Comparison of ENCODE assay signal across 23 cellular contexts in the genomic region with DNA sequence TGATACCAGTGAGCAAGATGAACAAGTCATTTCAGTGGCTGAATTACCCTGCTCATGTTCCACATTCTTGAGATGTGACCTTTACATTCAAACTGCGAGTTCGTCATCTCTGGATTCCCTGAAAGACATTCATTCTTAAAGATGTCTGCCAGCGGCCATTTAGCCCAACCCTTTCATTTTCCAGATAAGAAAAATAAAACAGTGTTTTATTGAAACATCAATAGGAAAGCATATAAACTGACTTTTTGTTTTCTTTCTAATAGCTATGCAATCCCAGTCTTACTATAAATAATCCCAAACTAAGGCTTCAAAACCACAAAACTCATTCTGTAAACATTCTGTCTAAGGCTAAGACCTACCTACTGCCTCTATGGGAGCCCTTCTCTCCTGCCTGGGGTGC.
A peak's percentile ranks its signal among the peaks of the same experiment; 100 is the strongest.
DNase-seq lines count a peak whose midpoint lies in the region; ATAC-seq, FAIRE-seq and TF ChIP-seq lines count a peak whose summit lies in the region.
"Had no signal": no experiment of that assay in that cellular context is flagged by ENCODE, and none has a peak within 500 bp of the region (broad histone marks: within the 10 kb centered on the region; RNA-seq: fewer than 3 reads in every experiment).

No MANE protein-coding gene starts in this region.

- no peak overlapping the region for H2BK15ac ChIP-seq in mesendoderm (replicated peaks; ENCODE audit: low read depth)

- no peak overlapping the region for H3K18ac ChIP-seq in trophoblast cell (ENCODE audit: low read length)
- H3K18ac ChIP-seq in mesendoderm (ENCODE audit: low read length) = no peak overlapping the region

- FAIRE-seq in endometrium (lab: Jason Lieb, UNC) = peak; percentile 54
- FAIRE-seq: G401.6, GM12878, TTC549 had no signal

- no peak for ATAC-seq in SK-N-SH treated with all-trans-retinoic acid at 6 μM for 48 hours
- ATAC-seq: gastrocnemius medialis; GM12878; left cardiac atrium; right cardiac atrium; stimulated activated naive CD8-positive, alpha-beta T cell treated with anti-CD3 and anti-CD28 coated beads, Interleukin-15, amount 100 ng/mL, for 72 hours had no signal

- H2BK120ac ChIP-seq in trophoblast cell (ENCODE audit: insufficient read depth, low read length, poor library complexity) = no peak overlapping the region
- no peak overlapping the region for H2BK120ac ChIP-seq in mesendoderm (ENCODE audit: low read depth, low read length)

- H3K4me2 ChIP-seq in trophoblast cell (ENCODE audit: low read length) (no peak overlapping the region), mesendoderm (ENCODE audit: low read length) (no peak overlapping the region)
- H3K4me2 ChIP-seq: SK-N-SH had no signal

- H3K27ac ChIP-seq in trophoblast cell (ENCODE audit: low read depth, low read length) (no peak overlapping the region), mesendoderm (ENCODE audit: low read depth, low read length) (no peak overlapping the region)
- H3K27ac ChIP-seq: cardiac muscle cell, gastrocnemius medialis, uterus had no signal

- H3K56ac ChIP-seq in mesendoderm (ENCODE audit: low read length) = no peak overlapping the region

- no peak overlapping the region for H3K14ac ChIP-seq in trophoblast cell (ENCODE audit: low read length)

- H3K4ac ChIP-seq in trophoblast cell (ENCODE audit: low read depth, low read length) (no peak overlapping the region), mesendoderm (ENCODE audit: low read depth, low read length) (no peak overlapping the region)

- DNase-seq in Daoy (ENCODE audit: low read depth) (peak; percentile 61), RKO (ENCODE audit: low spot score) (peak; percentile 1), trophoblast cell (peak; percentile 6 to 74), NCI-H187 treated with DMSO at 0.1 percent for 48 hours (lab: John Stamatoyannopoulos, UW) (no peak), mesendoderm (no peak), NOMO-1 treated with DMSO at 0.1 percent for 48 hours (lab: John Stamatoyannopoulos, UW; ENCODE audit: unreplicated experiment) (no peak)
- DNase-seq: activated CD4-positive, alpha-beta T cell treated with anti-CD3 and anti-CD28 coated beads, Interleukin-2, amount 10 ng/mL, durations not matched to agents 7 days and 5 days; activated T-cell treated with anti-CD3 and anti-CD28 coated beads for 4 hours; COR-L47; gastrocnemius medialis; left cardiac atrium; NCI-H2081 treated with DMSO at 0.1 percent for 48 hours; NCI-H524; right cardiac atrium; SK-N-SH; stimulated activated naive CD8-positive, alpha-beta T cell treated with anti-CD3 and anti-CD28 coated beads, Interleukin-15, amount 100 ng/mL, for 72 hours; uterus had no signal

- WGBS in trophoblast cell (ENCODE audit: extremely low coverage, insufficient coverage, insufficient read length) = no CpG with 5 or more reads among the region's 3 CpGs
- WGBS in mesendoderm (ENCODE audit: extremely low coverage, insufficient coverage, low lambda C conversion rate) = no CpG with 5 or more reads among the region's 3 CpGs

- H3K36me3 ChIP-seq in trophoblast cell (ENCODE audit: control insufficient read depth in 1 of 2, insufficient read depth in 2 of 2, low read length in 2 of 2) (no peaks in the 10 kb centered on the region), mesendoderm (ENCODE audit: control insufficient read depth, insufficient read depth, low read length) (no peaks in the 10 kb centered on the region)
- H3K36me3 ChIP-seq: cardiac muscle cell, gastrocnemius medialis, uterus had no signal

- no peaks in the 10 kb centered on the region for H3K9me3 ChIP-seq in trophoblast cell (ENCODE audit: insufficient read depth, low read depth, low read length)
- H3K9me3 ChIP-seq: gastrocnemius medialis, SK-N-SH, uterus had no signal

- no peak overlapping the region for H4K91ac ChIP-seq in trophoblast cell (ENCODE audit: low read depth, low read length)

- H3K9ac ChIP-seq in trophoblast cell (ENCODE audit: low read length) (no peak overlapping the region), mesendoderm (ENCODE audit: low read length) (no peak overlapping the region)
- H3K9ac ChIP-seq: SK-N-SH had no signal

- H3K4me3 ChIP-seq in trophoblast cell (ENCODE audit: low read depth, low read length) = no peak overlapping the region
- no peak overlapping the region for H3K4me3 ChIP-seq in mesendoderm (ENCODE audit: low read length)
- H3K4me3 ChIP-seq: cardiac muscle cell, gastrocnemius medialis, GM12878, uterus had no signal

- H3K23ac ChIP-seq in trophoblast cell (ENCODE audit: low read length) (no peak overlapping the region), mesendoderm (ENCODE audit: low read length) (no peak overlapping the region)

- no peaks in the 10 kb centered on the region for H3K27me3 ChIP-seq in trophoblast cell (ENCODE audit: insufficient read depth, low read length)
- H3K27me3 ChIP-seq in mesendoderm (ENCODE audit: insufficient read depth, low read length, poor library complexity) = no peaks in the 10 kb centered on the region
- H3K27me3 ChIP-seq: cardiac muscle cell, gastrocnemius medialis, uterus had no signal

- H4K12ac ChIP-seq in trophoblast cell (ENCODE audit: low read depth, low read length) = no peak overlapping the region

- H4K8ac ChIP-seq in trophoblast cell (ENCODE audit: low read depth, low read length) = no peak overlapping the region
- no peak overlapping the region for H4K8ac ChIP-seq in mesendoderm (ENCODE audit: low read depth, low read length)

- H4K5ac ChIP-seq in mesendoderm (ENCODE audit: low read length) = no peak overlapping the region

- no peak overlapping the region for H2BK5ac ChIP-seq in trophoblast cell (ENCODE audit: low read depth, low read length, poor library complexity)
- H2BK5ac ChIP-seq in mesendoderm (ENCODE audit: low read length) = no peak overlapping the region

- H3K4me1 ChIP-seq in trophoblast cell (ENCODE audit: control insufficient read depth in 1 of 2, insufficient read depth in 2 of 2, low read length in 2 of 2) (no peaks in the 10 kb centered on the region), mesendoderm (ENCODE audit: control insufficient read depth, low read depth, low read length) (no peaks in the 10 kb centered on the region)
- H3K4me1 ChIP-seq: gastrocnemius medialis, uterus had no signal

- no peaks in the 10 kb centered on the region for H3K79me2 ChIP-seq in trophoblast cell (ENCODE audit: control insufficient read depth, insufficient read depth, low read length, poor library complexity)
- H3K79me2 ChIP-seq in mesendoderm (ENCODE audit: control insufficient read depth, insufficient read depth, low read length) = no peaks in the 10 kb centered on the region

- H3K79me1 ChIP-seq in trophoblast cell (ENCODE audit: low read length) (no peaks in the 10 kb centered on the region), mesendoderm (ENCODE audit: low read length) (no peaks in the 10 kb centered on the region)

- H2AK5ac ChIP-seq in trophoblast cell (ENCODE audit: low read length) (no peak overlapping the region), mesendoderm (ENCODE audit: low read length) (no peak overlapping the region)

- H2AFZ ChIP-seq in trophoblast cell (ENCODE audit: insufficient read depth, low read length, poor library complexity) = no peak overlapping the region

- H2BK12ac ChIP-seq in trophoblast cell (ENCODE audit: low read length) = no peak overlapping the region

TF ChIP-seq in SK-N-SH treated with all-trans-retinoic acid at 6 μM for 48 hours, 23 proteins besides CTCF, POLR2A, EP300 and RAD21:
- TF ChIP-seq TOX (CRISPR knock-in tag; IDR thresholded peaks at IDR 0.05; ENCODE audit: borderline replicate concordance) (no peak), ZNF70 (CRISPR knock-in tag; IDR thresholded peaks at IDR 0.05) (no peak), ARNTL (CRISPR knock-in tag; IDR thresholded peaks at IDR 0.05; ENCODE audit: borderline replicate concordance, low read depth) (no peak), RARB (CRISPR knock-in tag; IDR thresholded peaks at IDR 0.05) (no peak), PATZ1 (CRISPR knock-in tag; IDR thresholded peaks at IDR 0.05; ENCODE audit: borderline replicate concordance) (no peak)
- TF ChIP-seq, protein P1, sequence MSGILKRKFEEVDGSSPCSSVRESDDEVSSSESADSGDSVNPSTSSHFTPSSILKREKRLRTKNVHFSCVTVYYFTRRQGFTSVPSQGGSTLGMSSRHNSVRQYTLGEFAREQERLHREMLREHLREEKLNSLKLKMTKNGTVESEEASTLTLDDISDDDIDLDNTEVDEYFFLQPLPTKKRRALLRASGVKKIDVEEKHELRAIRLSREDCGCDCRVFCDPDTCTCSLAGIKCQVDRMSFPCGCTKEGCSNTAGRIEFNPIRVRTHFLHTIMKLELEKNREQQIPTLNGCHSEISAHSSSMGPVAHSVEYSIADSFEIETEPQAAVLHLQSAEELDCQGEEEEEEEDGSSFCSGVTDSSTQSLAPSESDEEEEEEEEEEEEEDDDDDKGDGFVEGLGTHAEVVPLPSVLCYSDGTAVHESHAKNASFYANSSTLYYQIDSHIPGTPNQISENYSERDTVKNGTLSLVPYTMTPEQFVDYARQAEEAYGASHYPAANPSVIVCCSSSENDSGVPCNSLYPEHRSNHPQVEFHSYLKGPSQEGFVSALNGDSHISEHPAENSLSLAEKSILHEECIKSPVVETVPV (CRISPR knock-in tag; IDR thresholded peaks at IDR 0.05) = no peak

Comparison
In these comparisons a context has a peak if more than half of its experiments do, and no peak if none do; other contexts are left out.
1. DNase-seq: peak in Daoy (single experiment), RKO (single experiment) and trophoblast cell (2 of 2); none in NCI-H187 treated with DMSO at 0.1 percent for 48 hours (single experiment), mesendoderm (single experiment) and NOMO-1 treated with DMSO at 0.1 percent for 48 hours (single experiment).